ENCODE assay signal across 18 cellular contexts in the genomic region with DNA sequence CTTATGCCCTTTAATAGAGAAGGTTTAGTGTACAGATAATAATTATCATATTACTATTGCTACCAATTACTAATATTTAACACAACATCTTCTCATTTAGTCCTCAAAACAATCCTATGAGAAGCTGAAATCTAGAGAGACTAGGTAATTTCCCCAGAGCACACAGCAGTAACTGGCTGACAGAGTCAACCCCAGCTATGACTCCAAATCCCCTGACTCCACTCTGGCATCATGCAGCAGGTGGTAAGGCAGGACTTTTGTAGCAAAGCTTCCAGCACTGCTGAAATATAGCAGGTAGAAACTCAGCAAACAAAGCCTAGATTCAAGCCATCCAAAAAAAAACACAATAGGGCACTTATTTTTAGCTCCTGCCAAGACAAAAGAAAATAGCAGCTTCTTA.
"Had no signal": no experiment of that assay in that cellular context is flagged by ENCODE, and none has a peak within 500 bp of the region (broad histone marks: within the 10 kb centered on the region; RNA-seq: fewer than 3 reads in every experiment).

No MANE protein-coding gene starts in this region.

- H3K27me3 Mint-ChIP-seq: activated T-cell treated with anti-CD3 and anti-CD28 coated beads, Interleukin-2, amount 50 U/mL, for 24 hours; activated T-helper 17 cell treated with anti-CD3 and anti-CD28 coated beads, Interleukin-2, amount 50 U/mL, for 72 hours; stimulated activated naive CD8-positive, alpha-beta T cell treated with anti-CD3 and anti-CD28 coated beads, Interleukin-15, Interleukin-2, amounts not matched to agents 100 ng/mL and 50 ng/mL, for 24 hours had no signal

- H3K36me3 ChIP-seq: lower lobe of right lung, ovary, prostate gland, tibial artery had no signal

- H3K36me3 Mint-ChIP-seq: activated naive CD8-positive, alpha-beta T cell treated with anti-CD3 and anti-CD28 coated beads, Interleukin-2, amount 10 ng/mL, durations not matched to agents 7 days and 5 days; naive thymus-derived CD8-positive, alpha-beta T cell had no signal

- ATAC-seq: activated T-helper 17 cell treated with anti-CD3 and anti-CD28 coated beads, Interleukin-2, amount 50 U/mL, for 72 hours; foreskin keratinocyte; left lobe of liver; lower lobe of right lung; naive thymus-derived CD8-positive, alpha-beta T cell; WTC11 had no signal

- H3K4me1 Mint-ChIP-seq: activated naive CD8-positive, alpha-beta T cell treated with anti-CD3 and anti-CD28 coated beads, Interleukin-2, amount 10 ng/mL, durations not matched to agents 7 days and 5 days; activated T-helper 17 cell treated with anti-CD3 and anti-CD28 coated beads, Interleukin-2, amount 50 U/mL, for 72 hours; naive thymus-derived CD8-positive, alpha-beta T cell; WTC11 had no signal

- H3K9me3 Mint-ChIP-seq: activated T-cell treated with anti-CD3 and anti-CD28 coated beads, Interleukin-2, amount 50 U/mL, for 24 hours; naive thymus-derived CD8-positive, alpha-beta T cell; T-helper 1 cell treated with Interleukin-12 subunit alpha and Interleukin-12 subunit beta and Interleukin-4 antibody, amounts not matched to agents 30 μg/mL and 1 μg/mL, for 36 hours had no signal

- H3K27me3 ChIP-seq: foreskin keratinocyte, ovary, tibial artery had no signal

- DNase-seq: activated naive CD8-positive, alpha-beta T cell treated with anti-CD3 and anti-CD28 coated beads, Interleukin-2, amount 10 ng/mL, durations not matched to agents 7 days and 5 days; activated T-cell treated with anti-CD3 and anti-CD28 coated beads, Interleukin-2, amount 50 U/mL, for 24 hours; amygdala; dermis blood vessel endothelial cell; effector CD8-positive, alpha-beta T cell; foreskin keratinocyte; lower lobe of right lung; naive thymus-derived CD8-positive, alpha-beta T cell; ovary; stimulated activated CD4-positive, alpha-beta T cell treated with anti-CD3 and anti-CD28 coated beads, Interleukin-4, amount 100 ng/mL, for 4 hours; T1000; tibial artery had no signal

- H3K4me1 ChIP-seq: lower lobe of right lung, prostate gland, tibial artery had no signal

- H3K27ac ChIP-seq: foreskin keratinocyte, lower lobe of right lung, ovary, prostate gland, tibial artery had no signal

- H3K4me3 Mint-ChIP-seq: activated naive CD8-positive, alpha-beta T cell treated with anti-CD3 and anti-CD28 coated beads, Interleukin-2, amount 10 ng/mL, durations not matched to agents 7 days and 5 days; activated T-cell treated with anti-CD3 and anti-CD28 coated beads, Interleukin-2, amount 50 U/mL, for 24 hours; activated T-helper 17 cell treated with anti-CD3 and anti-CD28 coated beads, Interleukin-2, amount 50 U/mL, for 72 hours; naive thymus-derived CD8-positive, alpha-beta T cell; stimulated activated naive CD8-positive, alpha-beta T cell treated with anti-CD3 and anti-CD28 coated beads, Interleukin-15, Interleukin-2, amounts not matched to agents 100 ng/mL and 50 ng/mL, for 24 hours; T-helper 1 cell treated with Interleukin-12 subunit alpha and Interleukin-12 subunit beta and Interleukin-4 antibody, amounts not matched to agents 30 μg/mL and 1 μg/mL, for 36 hours; WTC11 had no signal

- H3K9me3 ChIP-seq: lower lobe of right lung, ovary, prostate gland, tibial artery had no signal

- H3K4me3 ChIP-seq: lower lobe of right lung, ovary, prostate gland, tibial artery had no signal

- H3K27ac Mint-ChIP-seq: activated naive CD8-positive, alpha-beta T cell treated with anti-CD3 and anti-CD28 coated beads, Interleukin-2, amount 10 ng/mL, durations not matched to agents 7 days and 5 days; activated T-cell treated with anti-CD3 and anti-CD28 coated beads, Interleukin-2, amount 50 U/mL, for 24 hours; activated T-helper 17 cell treated with anti-CD3 and anti-CD28 coated beads, Interleukin-2, amount 50 U/mL, for 72 hours; naive thymus-derived CD8-positive, alpha-beta T cell; stimulated activated naive CD8-positive, alpha-beta T cell treated with anti-CD3 and anti-CD28 coated beads, Interleukin-15, Interleukin-2, amounts not matched to agents 100 ng/mL and 50 ng/mL, for 24 hours; T-helper 1 cell treated with Interleukin-12 subunit alpha and Interleukin-12 subunit beta and Interleukin-4 antibody, amounts not matched to agents 30 μg/mL and 1 μg/mL, for 36 hours; WTC11 had no signal
